ENCODE assay signal across 28 cellular contexts in the genomic region with DNA sequence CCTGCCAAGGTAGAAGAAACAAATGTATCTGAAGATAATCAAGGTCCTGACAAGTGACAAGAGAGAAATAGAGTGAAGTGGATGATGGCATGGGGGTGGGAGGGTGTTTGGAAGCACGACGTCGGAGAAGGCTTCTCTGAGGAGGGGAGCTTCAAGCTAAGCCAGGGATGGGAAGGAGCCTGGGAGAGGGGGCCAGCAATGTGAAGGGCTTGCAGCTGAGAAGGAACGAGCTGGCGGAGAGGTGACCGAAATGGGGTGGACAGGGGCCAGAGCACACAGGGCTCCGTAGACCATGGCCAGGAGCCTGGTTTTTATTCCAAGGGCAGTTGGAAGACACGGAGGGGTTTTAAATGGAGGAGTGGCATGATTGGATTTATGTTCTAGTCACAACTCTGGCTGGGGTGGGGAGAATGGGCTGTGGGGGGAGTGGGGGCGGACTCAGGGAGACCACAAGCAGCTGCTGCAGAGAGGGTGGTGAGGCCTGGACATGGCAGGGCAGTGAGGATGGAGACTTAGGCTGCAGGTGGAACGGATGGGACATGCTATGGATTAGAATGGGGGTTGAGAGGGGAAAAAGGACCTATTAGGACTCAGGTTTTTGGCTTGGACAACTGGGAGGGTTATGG. TPM values are rescaled to one million over a fixed set of nuclear protein-coding genes. Genes with fewer than 3 reads are reported as not detected.
A peak's percentile ranks its signal among the peaks of the same experiment; 100 is the strongest.
DNase-seq lines count a peak whose midpoint lies in the region; ATAC-seq, FAIRE-seq and TF ChIP-seq lines count a peak whose summit lies in the region.
"Had no signal": no experiment of that assay in that cellular context is flagged by ENCODE, and none has a peak within 500 bp of the region (broad histone marks: within the 10 kb centered on the region; RNA-seq: fewer than 3 reads in every experiment).

No MANE protein-coding gene starts in this region.

- POLR2A ChIA-PET in AG04450 (lab: Yijun Ruan, JAX): no interaction called here

- intact Hi-C loops in CD14-positive monocyte (cut with micrococcal nuclease): no loop called here
- intact Hi-C loops in Right ventricle myocardium superior (cut with DNase I): loop anchor here (5.0 to 10.0 kb wide), 2 partner anchors 54 to 102 kb away; a partner anchor contains a TSS

- DNase-seq in AG04450 (ENCODE audit: low read depth, low spot score) (no peak), CD14-positive monocyte (ENCODE audit: low spot score) (peak; percentile 20), Right ventricle myocardium superior (peak; percentile 36), omental fat pad (ENCODE audit: low spot score) (peak; percentile 16), NCI-H524 treated with DMSO at 0.1 percent for 48 hours (lab: John Stamatoyannopoulos, UW) (no peak), frontal cortex (ENCODE audit: low spot score in 2 of 2) (no peak), SK-N-DZ (ENCODE audit: low spot score) (no peak)
- no peak for DNase-seq in activated T-cell treated with anti-CD3 and anti-CD28 coated beads, Interleukin-2, amount 50 U/mL, for 48 hours
- DNase-seq: activated T-cell treated with anti-CD3 and anti-CD28 coated beads, Interleukin-2, amount 50 U/mL, for 4 hours; CD4-positive, alpha-beta memory T cell; endodermal cell; esophagus squamous epithelium; GOT3; NCI-H1417 treated with DMSO at 0.1 percent for 48 hours; RPMI8226; stimulated activated CD4-positive, alpha-beta T cell treated with anti-CD3 and anti-CD28 coated beads, Interleukin-2, amount 100 ng/mL, for 24 hours; stimulated activated naive B cell treated with anti-CD40 and anti-IgM and Interleukin-4, amounts not matched to agents 10 μg/mL and 1 μg/mL and 100 μg/mL, for 72 hours; T-helper 9 cell had no signal

- no peaks in the 10 kb centered on the region for H3K9me3 Mint-ChIP-seq in CD14-positive monocyte
- H3K9me3 Mint-ChIP-seq: activated T-cell treated with anti-CD3 and anti-CD28 coated beads, Interleukin-2, amount 50 U/mL, for 4 hours; CD4-positive, alpha-beta memory T cell; endodermal cell; IgD-negative memory B cell; nephron; stimulated activated naive B cell treated with anti-CD40 and anti-IgM and Interleukin-4, amounts not matched to agents 10 μg/mL and 1 μg/mL and 100 μg/mL, for 72 hours had no signal

- peak overlapping the region; percentile 21 for H3K27ac ChIP-seq in AG04450 (ENCODE audit: low read depth, low read length)
- H3K27ac ChIP-seq: brain microvascular endothelial cell, esophagus squamous epithelium, gastroesophageal sphincter, HL-60, prostate gland, skin epidermis, tibial artery had no signal

- peaks cover 0 to 12% (median 0%) of the 10 kb centered on the region in 3 donors for H3K27me3 Mint-ChIP-seq in CD14-positive monocyte (ENCODE audit: low read depth in 3 of 3)
- H3K27me3 Mint-ChIP-seq: IgD-negative memory B cell had no signal

- no peak overlapping the region for H3K4me3 ChIP-seq in AG04450 (ENCODE audit: low read depth, low read length)
- H3K4me3 ChIP-seq: esophagus squamous epithelium, gastroesophageal sphincter, prostate gland, skin epidermis, tibial artery had no signal

- no peaks in the 10 kb centered on the region for H3K27me3 ChIP-seq in AG04450 (ENCODE audit: control insufficient read depth, insufficient read depth, low read length)
- H3K27me3 ChIP-seq: brain microvascular endothelial cell, esophagus squamous epithelium, gastroesophageal sphincter, tibial artery had no signal

- no peaks in the 10 kb centered on the region for H3K36me3 Mint-ChIP-seq in CD14-positive monocyte
- H3K36me3 Mint-ChIP-seq: CD4-positive, alpha-beta memory T cell; IgD-negative memory B cell; stimulated activated naive B cell treated with anti-CD40 and anti-IgM and Interleukin-4, amounts not matched to agents 10 μg/mL and 1 μg/mL and 100 μg/mL, for 72 hours had no signal

- no peak overlapping the region for H3K27ac Mint-ChIP-seq in CD14-positive monocyte
- H3K27ac Mint-ChIP-seq: endodermal cell, IgD-negative memory B cell had no signal

- CTCF ChIA-PET in AG04450 (lab: Charles Lee): interaction anchor here (1.0 to 21.6 kb wide), 4 partner anchors 8 to 223 kb away, joined by 3 to 535 read pairs (median 186); a partner anchor contains a TSS

- TF ChIP-seq CTCF in AG04450 (IDR thresholded peaks at IDR 0.05; ENCODE audit: low read depth, low read length): no peak
- TF ChIP-seq CTCF in CD14-positive monocyte (IDR thresholded peaks at IDR 0.05): no peak
- no peak for TF ChIP-seq CTCF in omental fat pad (IDR thresholded peaks at IDR 0.05)

- no peaks in the 10 kb centered on the region; the same call in 1 of the 2 replicates for H3K9me3 ChIP-seq in AG04450 (ENCODE audit: control insufficient read depth, insufficient read depth, low read length)
- H3K9me3 ChIP-seq: esophagus squamous epithelium, gastroesophageal sphincter, prostate gland, tibial artery had no signal

- no peak for ATAC-seq in Right ventricle myocardium superior (ENCODE audit: poor library complexity)
- ATAC-seq in omental fat pad (ENCODE audit: low FRiP score): no peak
- ATAC-seq: activated CD4-positive, CD25-positive, alpha-beta regulatory T cell treated with anti-CD3 and anti-CD28 coated beads, Interleukin-2, amount 50 U/mL, for 24 hours; activated T-cell treated with anti-CD3 and anti-CD28 coated beads, Interleukin-2, amount 50 U/mL, for 4 hours; gastroesophageal sphincter; stimulated activated naive B cell treated with anti-CD40 and anti-IgM and Interleukin-4, amounts not matched to agents 10 μg/mL and 1 μg/mL and 100 μg/mL, for 72 hours had no signal

- H3K4me3 Mint-ChIP-seq in CD14-positive monocyte: no peak overlapping the region
- H3K4me3 Mint-ChIP-seq: activated T-cell treated with anti-CD3 and anti-CD28 coated beads, Interleukin-2, amount 50 U/mL, for 4 hours; CD4-positive, alpha-beta memory T cell; endodermal cell; IgD-negative memory B cell; nephron; stimulated activated naive B cell treated with anti-CD40 and anti-IgM and Interleukin-4, amounts not matched to agents 10 μg/mL and 1 μg/mL and 100 μg/mL, for 72 hours had no signal

- FAIRE-seq in frontal cortex (lab: Jason Lieb, UNC): no peak
- FAIRE-seq: colon had no signal

- peaks cover 7% of the 10 kb centered on the region for H3K4me1 Mint-ChIP-seq in CD14-positive monocyte
- H3K4me1 Mint-ChIP-seq: endodermal cell had no signal

RNA-seq across cellular contexts. Expression of a gene that starts 5.1 kb away (rescaled TPM):
- polyA plus RNA-seq in AG04450 (2011; rRNA removed): not detected in 2 replicates
- polyA minus RNA-seq in AG04450 (2011; rRNA and poly(A)+ RNA removed): not detected in 2 replicates
- polyA plus RNA-seq in CD14-positive monocyte: not detected
- total RNA-seq in Right ventricle myocardium superior: not detected
- not detected for total RNA-seq in omental fat pad
- not detected for total RNA-seq in frontal cortex
- polyA plus RNA-seq in SK-N-DZ (2014; cell fraction: cytosol; rRNA removed): 0.63 and 1.2 TPM in 2 replicates
- polyA plus RNA-seq in SK-N-DZ (2014; cell fraction: nucleus; rRNA removed): 0.64 and 21.2 TPM in 2 replicates
- total RNA-seq: activated T-cell treated with anti-CD3 and anti-CD28 coated beads, Interleukin-2, amount 50 U/mL, for 4 hours; CD4-positive, alpha-beta memory T cell; endodermal cell had no signal
- polyA plus RNA-seq: CD4-positive, alpha-beta memory T cell; IgD-negative memory B cell had no signal

RNA-seq across cellular contexts. Expression of a gene that starts 28.0 kb away (rescaled TPM):
- polyA plus RNA-seq in AG04450 (2011; rRNA removed) (271 and 299 TPM in 2 replicates), CD14-positive monocyte (1 to 10 TPM; 2.8 to 3.2 TPM)
- polyA minus RNA-seq in AG04450 (2011; rRNA and poly(A)+ RNA removed): 77.5 and 85.5 TPM in 2 replicates
- total RNA-seq in Right ventricle myocardium superior (112 TPM), omental fat pad (100 to 1,000 TPM in 1 of 4 donors, 10 to 100 TPM in 3; 34.4 to 223 (median 62.8) TPM), frontal cortex (80.3 TPM)
- polyA plus RNA-seq in SK-N-DZ (2014; cell fraction: cytosol; rRNA removed): 127 and 135 TPM in 2 replicates
- 72.0 and 83.5 TPM in 2 replicates for polyA plus RNA-seq in SK-N-DZ (2014; cell fraction: nucleus; rRNA removed)

RNA-seq across cellular contexts. Expression of a gene that starts 56.8 kb away (rescaled TPM):
- polyA plus RNA-seq in AG04450 (2011; rRNA removed): 11.6 and 12.5 TPM in 2 replicates
- 4.4 and 4.5 TPM in 2 replicates for polyA minus RNA-seq in AG04450 (2011; rRNA and poly(A)+ RNA removed)
- not detected for polyA plus RNA-seq in CD14-positive monocyte
- 2.6 TPM for total RNA-seq in Right ventricle myocardium superior
- total RNA-seq in omental fat pad: 1 to 10 TPM; 4.2 to 6.6 (median 4.9) TPM
- 3.7 TPM for total RNA-seq in frontal cortex
- not detected in 2 replicates for polyA plus RNA-seq in SK-N-DZ (2014; cell fraction: cytosol; rRNA removed)
- not detected in 2 replicates for polyA plus RNA-seq in SK-N-DZ (2014; cell fraction: nucleus; rRNA removed)
- total RNA-seq: CD4-positive, alpha-beta memory T cell had no signal
- polyA plus RNA-seq: CD4-positive, alpha-beta memory T cell; IgD-negative memory B cell had no signal

Comparison
In these comparisons a context has a peak if more than half of its experiments do, and no peak if none do; other contexts are left out.
1. DNase-seq: peak in CD14-positive monocyte (single experiment), Right ventricle myocardium superior (single experiment) and omental fat pad (single experiment); none in AG04450 (single experiment), NCI-H524 treated with DMSO at 0.1 percent for 48 hours (single experiment), activated T-cell treated with anti-CD3 and anti-CD28 coated beads, Interleukin-2, amount 50 U/mL, for 48 hours (0 of 2), frontal cortex (0 of 2) and SK-N-DZ (single experiment).